1 cellular context compared by ENCODE assay signal in the genomic region with DNA sequence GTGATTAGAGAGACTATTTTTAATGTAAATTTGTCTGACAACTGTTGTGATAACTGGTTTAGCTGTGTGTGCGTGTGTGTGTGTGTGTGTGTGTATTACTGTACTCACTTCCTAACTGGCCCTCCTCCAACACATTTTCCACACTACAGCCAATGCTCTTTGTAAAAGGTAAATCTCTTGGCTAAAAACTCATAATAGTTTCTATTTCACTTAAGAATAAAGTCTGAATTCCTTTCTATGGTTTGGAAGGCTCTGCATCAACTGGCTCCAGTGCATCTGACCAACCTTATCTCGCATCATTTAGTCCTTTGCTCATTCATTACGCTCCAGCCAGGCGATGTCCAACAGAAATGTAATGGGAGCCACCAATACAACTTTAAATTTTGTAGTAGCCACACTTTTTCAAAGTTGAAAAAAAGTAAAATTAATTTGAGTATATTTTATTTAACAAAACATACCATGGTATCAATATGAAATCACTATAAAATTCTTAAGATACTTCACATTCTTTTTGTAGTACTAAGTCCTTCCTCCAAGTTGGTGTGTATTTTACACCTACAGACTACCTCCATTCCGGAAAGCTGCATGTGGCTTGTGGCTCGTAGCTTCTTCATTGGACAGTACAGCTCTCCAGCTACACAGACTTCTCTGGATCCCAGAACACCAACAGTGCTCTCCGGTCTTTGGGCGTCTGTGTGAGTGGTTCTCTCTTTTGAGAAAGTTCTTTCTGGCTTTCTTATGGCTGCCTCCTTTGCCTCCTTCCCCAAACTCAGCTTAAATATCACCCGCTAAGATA.
TF ChIP-seq lines count a peak whose summit lies in the region.

No MANE protein-coding gene starts in this region.

TF ChIP-seq in WTC11, 78 proteins besides CTCF, POLR2A, EP300 and RAD21 (continued from another document):
- TF ChIP-seq, protein P1, sequence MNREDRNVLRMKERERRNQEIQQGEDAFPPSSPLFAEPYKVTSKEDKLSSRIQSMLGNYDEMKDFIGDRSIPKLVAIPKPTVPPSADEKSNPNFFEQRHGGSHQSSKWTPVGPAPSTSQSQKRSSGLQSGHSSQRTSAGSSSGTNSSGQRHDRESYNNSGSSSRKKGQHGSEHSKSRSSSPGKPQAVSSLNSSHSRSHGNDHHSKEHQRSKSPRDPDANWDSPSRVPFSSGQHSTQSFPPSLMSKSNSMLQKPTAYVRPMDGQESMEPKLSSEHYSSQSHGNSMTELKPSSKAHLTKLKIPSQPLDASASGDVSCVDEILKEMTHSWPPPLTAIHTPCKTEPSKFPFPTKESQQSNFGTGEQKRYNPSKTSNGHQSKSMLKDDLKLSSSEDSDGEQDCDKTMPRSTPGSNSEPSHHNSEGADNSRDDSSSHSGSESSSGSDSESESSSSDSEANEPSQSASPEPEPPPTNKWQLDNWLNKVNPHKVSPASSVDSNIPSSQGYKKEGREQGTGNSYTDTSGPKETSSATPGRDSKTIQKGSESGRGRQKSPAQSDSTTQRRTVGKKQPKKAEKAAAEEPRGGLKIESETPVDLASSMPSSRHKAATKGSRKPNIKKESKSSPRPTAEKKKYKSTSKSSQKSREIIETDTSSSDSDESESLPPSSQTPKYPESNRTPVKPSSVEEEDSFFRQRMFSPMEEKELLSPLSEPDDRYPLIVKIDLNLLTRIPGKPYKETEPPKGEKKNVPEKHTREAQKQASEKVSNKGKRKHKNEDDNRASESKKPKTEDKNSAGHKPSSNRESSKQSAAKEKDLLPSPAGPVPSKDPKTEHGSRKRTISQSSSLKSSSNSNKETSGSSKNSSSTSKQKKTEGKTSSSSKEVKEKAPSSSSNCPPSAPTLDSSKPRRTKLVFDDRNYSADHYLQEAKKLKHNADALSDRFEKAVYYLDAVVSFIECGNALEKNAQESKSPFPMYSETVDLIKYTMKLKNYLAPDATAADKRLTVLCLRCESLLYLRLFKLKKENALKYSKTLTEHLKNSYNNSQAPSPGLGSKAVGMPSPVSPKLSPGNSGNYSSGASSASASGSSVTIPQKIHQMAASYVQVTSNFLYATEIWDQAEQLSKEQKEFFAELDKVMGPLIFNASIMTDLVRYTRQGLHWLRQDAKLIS (CRISPR knock-in tag; IDR thresholded peaks at IDR 0.05; ENCODE audit: borderline replicate concordance) = no peak
